In genomic region chr12:68237068-68237467, GRCh38 we compare ENCODE assay signal across 1 cellular context.
TF ChIP-seq lines count a peak whose summit lies in the region.

No MANE protein-coding gene starts in this region.

TF ChIP-seq in HepG2, 621 proteins besides CTCF, POLR2A, EP300 and RAD21 (continued from another document):
- TF ChIP-seq BCLAF1 (IDR thresholded peaks at IDR 0.05) = no peak
- TF ChIP-seq ZNF800 (CRISPR knock-in tag; IDR thresholded peaks at IDR 0.05) = no peak
